1 cellular context compared by ENCODE assay signal in the genomic region with DNA sequence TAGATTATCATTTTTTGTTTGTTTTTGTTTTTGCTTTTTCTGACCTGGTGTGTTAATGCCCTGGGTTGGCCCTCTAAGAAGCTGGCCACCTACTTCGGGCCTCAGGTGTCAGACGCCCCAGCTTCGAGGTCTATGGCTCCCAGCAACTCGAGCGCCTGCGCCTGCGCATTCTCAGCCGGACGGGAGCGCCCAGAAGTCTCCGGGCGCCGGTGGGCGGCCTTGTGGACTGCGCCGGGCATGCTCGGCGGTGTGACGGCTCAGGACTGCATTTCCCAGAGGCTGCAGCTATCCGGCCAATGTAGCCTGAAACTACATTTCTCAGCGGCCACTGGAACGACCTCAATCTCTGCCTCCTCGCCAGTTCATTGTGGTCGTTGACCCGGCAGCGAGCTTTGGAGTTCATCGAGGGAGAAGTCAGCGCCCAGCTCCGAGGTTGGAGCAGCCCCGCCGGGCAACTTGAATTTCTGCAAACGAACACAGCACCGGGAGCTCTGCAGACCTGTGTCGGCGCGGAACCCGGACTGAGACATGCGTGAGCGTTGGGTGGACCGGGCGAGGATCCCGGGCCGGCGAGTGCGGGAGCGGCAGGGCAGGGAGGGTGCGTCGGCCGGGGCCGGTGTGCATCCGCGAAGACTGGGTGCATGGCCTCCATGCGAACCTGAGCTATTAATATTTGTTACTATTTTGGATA.
TF ChIP-seq lines count a peak whose summit lies in the region.

A gene (plus strand): TSS at position 219 of the 691 bp plus-strand sequence. CDS start 3,045 bp downstream, outside the sequence.

TF ChIP-seq in HepG2, 621 proteins besides CTCF, POLR2A, EP300 and RAD21 (continued from another document and continues in another):
- TF ChIP-seq, protein P1, sequence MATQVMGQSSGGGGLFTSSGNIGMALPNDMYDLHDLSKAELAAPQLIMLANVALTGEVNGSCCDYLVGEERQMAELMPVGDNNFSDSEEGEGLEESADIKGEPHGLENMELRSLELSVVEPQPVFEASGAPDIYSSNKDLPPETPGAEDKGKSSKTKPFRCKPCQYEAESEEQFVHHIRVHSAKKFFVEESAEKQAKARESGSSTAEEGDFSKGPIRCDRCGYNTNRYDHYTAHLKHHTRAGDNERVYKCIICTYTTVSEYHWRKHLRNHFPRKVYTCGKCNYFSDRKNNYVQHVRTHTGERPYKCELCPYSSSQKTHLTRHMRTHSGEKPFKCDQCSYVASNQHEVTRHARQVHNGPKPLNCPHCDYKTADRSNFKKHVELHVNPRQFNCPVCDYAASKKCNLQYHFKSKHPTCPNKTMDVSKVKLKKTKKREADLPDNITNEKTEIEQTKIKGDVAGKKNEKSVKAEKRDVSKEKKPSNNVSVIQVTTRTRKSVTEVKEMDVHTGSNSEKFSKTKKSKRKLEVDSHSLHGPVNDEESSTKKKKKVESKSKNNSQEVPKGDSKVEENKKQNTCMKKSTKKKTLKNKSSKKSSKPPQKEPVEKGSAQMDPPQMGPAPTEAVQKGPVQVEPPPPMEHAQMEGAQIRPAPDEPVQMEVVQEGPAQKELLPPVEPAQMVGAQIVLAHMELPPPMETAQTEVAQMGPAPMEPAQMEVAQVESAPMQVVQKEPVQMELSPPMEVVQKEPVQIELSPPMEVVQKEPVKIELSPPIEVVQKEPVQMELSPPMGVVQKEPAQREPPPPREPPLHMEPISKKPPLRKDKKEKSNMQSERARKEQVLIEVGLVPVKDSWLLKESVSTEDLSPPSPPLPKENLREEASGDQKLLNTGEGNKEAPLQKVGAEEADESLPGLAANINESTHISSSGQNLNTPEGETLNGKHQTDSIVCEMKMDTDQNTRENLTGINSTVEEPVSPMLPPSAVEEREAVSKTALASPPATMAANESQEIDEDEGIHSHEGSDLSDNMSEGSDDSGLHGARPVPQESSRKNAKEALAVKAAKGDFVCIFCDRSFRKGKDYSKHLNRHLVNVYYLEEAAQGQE (IDR thresholded peaks at IDR 0.05; ENCODE audit: borderline replicate concordance in 1 of 2, low read depth in 1 of 2, low read length in 2 of 2), result peak in 1 of 2 experiments; percentile 30; a peak in 1 of 4 replicates
- TF ChIP-seq RFX3 (CRISPR knock-in tag; IDR thresholded peaks at IDR 0.05), result no peak
- peak; percentile 94 for TF ChIP-seq ZNF891 (CRISPR knock-in tag; IDR thresholded peaks at IDR 0.05)
- TF ChIP-seq ZNF792 (CRISPR knock-in tag; IDR thresholded peaks at IDR 0.05), result peak; percentile 66; the same call in 1 of the 2 replicates
- TF ChIP-seq SAP130 (CRISPR knock-in tag; IDR thresholded peaks at IDR 0.05; ENCODE audit: low read depth), result peak; percentile 81
- TF ChIP-seq ZNF850 (CRISPR knock-in tag; conservative IDR thresholded peaks at IDR 0.05), result peak; percentile 85; the same call in 1 of the 2 replicates
- TF ChIP-seq, protein P2, sequence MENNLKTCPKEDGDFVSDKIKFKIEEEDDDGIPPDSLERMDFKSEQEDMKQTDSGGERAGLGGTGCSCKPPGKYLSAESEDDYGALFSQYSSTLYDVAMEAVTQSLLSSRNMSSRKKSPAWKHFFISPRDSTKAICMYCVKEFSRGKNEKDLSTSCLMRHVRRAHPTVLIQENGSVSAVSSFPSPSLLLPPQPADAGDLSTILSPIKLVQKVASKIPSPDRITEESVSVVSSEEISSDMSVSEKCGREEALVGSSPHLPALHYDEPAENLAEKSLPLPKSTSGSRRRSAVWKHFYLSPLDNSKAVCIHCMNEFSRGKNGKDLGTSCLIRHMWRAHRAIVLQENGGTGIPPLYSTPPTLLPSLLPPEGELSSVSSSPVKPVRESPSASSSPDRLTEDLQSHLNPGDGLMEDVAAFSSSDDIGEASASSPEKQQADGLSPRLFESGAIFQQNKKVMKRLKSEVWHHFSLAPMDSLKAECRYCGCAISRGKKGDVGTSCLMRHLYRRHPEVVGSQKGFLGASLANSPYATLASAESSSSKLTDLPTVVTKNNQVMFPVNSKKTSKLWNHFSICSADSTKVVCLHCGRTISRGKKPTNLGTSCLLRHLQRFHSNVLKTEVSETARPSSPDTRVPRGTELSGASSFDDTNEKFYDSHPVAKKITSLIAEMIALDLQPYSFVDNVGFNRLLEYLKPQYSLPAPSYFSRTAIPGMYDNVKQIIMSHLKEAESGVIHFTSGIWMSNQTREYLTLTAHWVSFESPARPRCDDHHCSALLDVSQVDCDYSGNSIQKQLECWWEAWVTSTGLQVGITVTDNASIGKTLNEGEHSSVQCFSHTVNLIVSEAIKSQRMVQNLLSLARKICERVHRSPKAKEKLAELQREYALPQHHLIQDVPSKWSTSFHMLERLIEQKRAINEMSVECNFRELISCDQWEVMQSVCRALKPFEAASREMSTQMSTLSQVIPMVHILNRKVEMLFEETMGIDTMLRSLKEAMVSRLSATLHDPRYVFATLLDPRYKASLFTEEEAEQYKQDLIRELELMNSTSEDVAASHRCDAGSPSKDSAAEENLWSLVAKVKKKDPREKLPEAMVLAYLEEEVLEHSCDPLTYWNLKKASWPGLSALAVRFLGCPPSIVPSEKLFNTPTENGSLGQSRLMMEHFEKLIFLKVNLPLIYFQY (CRISPR knock-in tag; IDR thresholded peaks at IDR 0.05; ENCODE audit: borderline replicate concordance), result peak; percentile 69; the same call in 1 of the 2 replicates
- TF ChIP-seq POLR2G (IDR thresholded peaks at IDR 0.05; ENCODE audit: low read depth, low read length), result peak; percentile 88
- no peak for TF ChIP-seq ZSCAN22 (CRISPR knock-in tag; IDR thresholded peaks at IDR 0.05)
- 0 out of 2 replicates have a peak, but pooled peaks have one; percentile 50 for TF ChIP-seq ETV6 (CRISPR knock-in tag; conservative IDR thresholded peaks at IDR 0.05)
- no peak for TF ChIP-seq NONO (IDR thresholded peaks at IDR 0.05)
- no peak for TF ChIP-seq NONO (CRISPR knock-in tag; conservative IDR thresholded peaks at IDR 0.05)
- TF ChIP-seq ZC3H13 (CRISPR knock-in tag; IDR thresholded peaks at IDR 0.05), result no peak
- TF ChIP-seq, protein P3, sequence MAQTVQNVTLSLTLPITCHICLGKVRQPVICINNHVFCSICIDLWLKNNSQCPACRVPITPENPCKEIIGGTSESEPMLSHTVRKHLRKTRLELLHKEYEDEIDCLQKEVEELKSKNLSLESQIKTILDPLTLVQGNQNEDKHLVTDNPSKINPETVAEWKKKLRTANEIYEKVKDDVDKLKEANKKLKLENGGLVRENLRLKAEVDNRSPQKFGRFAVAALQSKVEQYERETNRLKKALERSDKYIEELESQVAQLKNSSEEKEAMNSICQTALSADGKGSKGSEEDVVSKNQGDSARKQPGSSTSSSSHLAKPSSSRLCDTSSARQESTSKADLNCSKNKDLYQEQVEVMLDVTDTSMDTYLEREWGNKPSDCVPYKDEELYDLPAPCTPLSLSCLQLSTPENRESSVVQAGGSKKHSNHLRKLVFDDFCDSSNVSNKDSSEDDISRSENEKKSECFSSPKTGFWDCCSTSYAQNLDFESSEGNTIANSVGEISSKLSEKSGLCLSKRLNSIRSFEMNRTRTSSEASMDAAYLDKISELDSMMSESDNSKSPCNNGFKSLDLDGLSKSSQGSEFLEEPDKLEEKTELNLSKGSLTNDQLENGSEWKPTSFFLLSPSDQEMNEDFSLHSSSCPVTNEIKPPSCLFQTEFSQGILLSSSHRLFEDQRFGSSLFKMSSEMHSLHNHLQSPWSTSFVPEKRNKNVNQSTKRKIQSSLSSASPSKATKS (CRISPR knock-in tag; IDR thresholded peaks at IDR 0.05), result no peak
- no peak for TF ChIP-seq ZNF10 (CRISPR knock-in tag; IDR thresholded peaks at IDR 0.05; ENCODE audit: borderline replicate concordance, low read depth)
- TF ChIP-seq NKX3-1 (CRISPR knock-in tag; IDR thresholded peaks at IDR 0.05), result no peak
- no peak for TF ChIP-seq PRPF4 (IDR thresholded peaks at IDR 0.05; ENCODE audit: low read depth, low read length, poor library complexity, severe bottlenecking)
- TF ChIP-seq ELF1 (CRISPR knock-in tag; IDR thresholded peaks at IDR 0.05), result 0 out of 2 replicates have a peak, but pooled peaks have one; percentile 52
- TF ChIP-seq ZNF678 (CRISPR knock-in tag; IDR thresholded peaks at IDR 0.05), result no peak
- no peak for TF ChIP-seq SOX13 (IDR thresholded peaks at IDR 0.05)
- 0 out of 4 replicates have a peak, but pooled peaks of 1 of the 2 experiments have one; percentile 8 for TF ChIP-seq SOX13 (CRISPR knock-in tag; conservative IDR thresholded peaks at IDR 0.05 in 1 of 2, IDR thresholded peaks at IDR 0.05 in 1 of 2)
- no peak for TF ChIP-seq ZKSCAN1 (IDR thresholded peaks at IDR 0.05; ENCODE audit: low read length)
- TF ChIP-seq SMAD9 (CRISPR knock-in tag; IDR thresholded peaks at IDR 0.05), result no peak
- peak; percentile 70; the same call in 1 of the 2 replicates for TF ChIP-seq NAIF1 (CRISPR knock-in tag; IDR thresholded peaks at IDR 0.05; ENCODE audit: borderline replicate concordance)
- no peak for TF ChIP-seq XBP1 (CRISPR knock-in tag; IDR thresholded peaks at IDR 0.05)
- TF ChIP-seq, protein P4, sequence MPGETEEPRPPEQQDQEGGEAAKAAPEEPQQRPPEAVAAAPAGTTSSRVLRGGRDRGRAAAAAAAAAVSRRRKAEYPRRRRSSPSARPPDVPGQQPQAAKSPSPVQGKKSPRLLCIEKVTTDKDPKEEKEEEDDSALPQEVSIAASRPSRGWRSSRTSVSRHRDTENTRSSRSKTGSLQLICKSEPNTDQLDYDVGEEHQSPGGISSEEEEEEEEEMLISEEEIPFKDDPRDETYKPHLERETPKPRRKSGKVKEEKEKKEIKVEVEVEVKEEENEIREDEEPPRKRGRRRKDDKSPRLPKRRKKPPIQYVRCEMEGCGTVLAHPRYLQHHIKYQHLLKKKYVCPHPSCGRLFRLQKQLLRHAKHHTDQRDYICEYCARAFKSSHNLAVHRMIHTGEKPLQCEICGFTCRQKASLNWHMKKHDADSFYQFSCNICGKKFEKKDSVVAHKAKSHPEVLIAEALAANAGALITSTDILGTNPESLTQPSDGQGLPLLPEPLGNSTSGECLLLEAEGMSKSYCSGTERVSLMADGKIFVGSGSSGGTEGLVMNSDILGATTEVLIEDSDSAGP (CRISPR knock-in tag; IDR thresholded peaks at IDR 0.05; ENCODE audit: borderline replicate concordance), result peak; percentile 70; the same call in 1 of the 2 replicates
- no peak for TF ChIP-seq GABPA (IDR thresholded peaks at IDR 0.05; ENCODE audit: low read depth, low read length)
- TF ChIP-seq GABPA (CRISPR knock-in tag; IDR thresholded peaks at IDR 0.05; ENCODE audit: low read depth), result peak; percentile 68
- TF ChIP-seq, protein P5, sequence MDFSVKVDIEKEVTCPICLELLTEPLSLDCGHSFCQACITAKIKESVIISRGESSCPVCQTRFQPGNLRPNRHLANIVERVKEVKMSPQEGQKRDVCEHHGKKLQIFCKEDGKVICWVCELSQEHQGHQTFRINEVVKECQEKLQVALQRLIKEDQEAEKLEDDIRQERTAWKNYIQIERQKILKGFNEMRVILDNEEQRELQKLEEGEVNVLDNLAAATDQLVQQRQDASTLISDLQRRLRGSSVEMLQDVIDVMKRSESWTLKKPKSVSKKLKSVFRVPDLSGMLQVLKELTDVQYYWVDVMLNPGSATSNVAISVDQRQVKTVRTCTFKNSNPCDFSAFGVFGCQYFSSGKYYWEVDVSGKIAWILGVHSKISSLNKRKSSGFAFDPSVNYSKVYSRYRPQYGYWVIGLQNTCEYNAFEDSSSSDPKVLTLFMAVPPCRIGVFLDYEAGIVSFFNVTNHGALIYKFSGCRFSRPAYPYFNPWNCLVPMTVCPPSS (IDR thresholded peaks at IDR 0.05), result no peak
- no peak; the same call in 1 of the 2 replicates for TF ChIP-seq TARDBP (CRISPR knock-in tag; IDR thresholded peaks at IDR 0.05)
- TF ChIP-seq RXRB (CRISPR knock-in tag; IDR thresholded peaks at IDR 0.05; ENCODE audit: borderline replicate concordance), result peak; percentile 71
- TF ChIP-seq ZNF263 (CRISPR knock-in tag; IDR thresholded peaks at IDR 0.05), result peak; percentile 59
- 0 out of 2 replicates have a peak, but pooled peaks have one; percentile 23 for TF ChIP-seq ZNF335 (CRISPR knock-in tag; IDR thresholded peaks at IDR 0.05)
- TF ChIP-seq HOXA5 (CRISPR knock-in tag; IDR thresholded peaks at IDR 0.05), result peak; percentile 54; the same call in 1 of the 2 replicates
- TF ChIP-seq, protein P6, sequence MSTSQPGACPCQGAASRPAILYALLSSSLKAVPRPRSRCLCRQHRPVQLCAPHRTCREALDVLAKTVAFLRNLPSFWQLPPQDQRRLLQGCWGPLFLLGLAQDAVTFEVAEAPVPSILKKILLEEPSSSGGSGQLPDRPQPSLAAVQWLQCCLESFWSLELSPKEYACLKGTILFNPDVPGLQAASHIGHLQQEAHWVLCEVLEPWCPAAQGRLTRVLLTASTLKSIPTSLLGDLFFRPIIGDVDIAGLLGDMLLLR (CRISPR knock-in tag; IDR thresholded peaks at IDR 0.05), result peak; percentile 77; the same call in 1 of the 2 replicates
- TF ChIP-seq ZNF180 (CRISPR knock-in tag; IDR thresholded peaks at IDR 0.05; ENCODE audit: borderline replicate concordance, low read depth), result no peak
- no peak for TF ChIP-seq CENPX (CRISPR knock-in tag; IDR thresholded peaks at IDR 0.05)
